ENCODE assay signal across 13 cellular contexts in the genomic region with DNA sequence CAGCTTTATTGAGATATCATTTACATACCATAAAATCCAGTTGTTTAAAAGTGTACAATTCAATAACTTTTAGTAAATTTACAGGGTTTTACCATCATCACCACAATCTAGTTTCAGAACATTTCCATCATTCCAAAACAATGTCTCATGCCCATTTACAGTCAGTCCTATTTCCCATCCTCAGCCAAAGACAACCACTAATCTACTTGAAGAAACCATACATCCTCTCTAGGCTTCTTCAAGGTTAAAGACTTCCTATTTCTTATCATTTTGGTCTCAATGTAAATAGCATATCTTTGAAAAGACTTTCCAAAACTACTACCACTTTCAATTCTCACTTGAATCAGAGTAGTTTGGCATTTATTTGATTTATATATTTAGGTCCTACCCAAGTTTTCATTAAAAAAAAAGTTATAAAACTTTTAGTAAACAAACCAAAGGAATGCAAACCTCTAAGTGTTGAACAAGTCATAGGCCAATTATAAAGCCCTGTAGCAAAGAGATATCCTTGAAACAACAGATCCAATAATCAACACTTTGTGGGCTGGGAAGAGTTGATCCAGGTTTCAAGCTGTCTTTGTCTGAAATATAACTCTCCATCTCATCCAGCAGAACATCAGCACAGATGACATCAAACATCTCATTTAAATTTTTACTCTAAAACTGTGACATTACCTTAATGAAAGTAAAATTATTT.
DNase-seq lines count a peak whose midpoint lies in the region; ATAC-seq and TF ChIP-seq lines count a peak whose summit lies in the region.
"Had no signal": no experiment of that assay in that cellular context is flagged by ENCODE, and none has a peak within 500 bp of the region (broad histone marks: within the 10 kb centered on the region; RNA-seq: fewer than 3 reads in every experiment).

No MANE protein-coding gene starts in this region.

- no peaks in the 10 kb centered on the region for H3K79me2 ChIP-seq in fibroblast of lung (ENCODE audit: control insufficient read depth, insufficient read depth, low read length)

- intact Hi-C loops in natural killer cell (cut with micrococcal nuclease), result no loop called here
- intact Hi-C loops in left lung (cut with DNase I), result no loop called here

- H3K27ac Mint-ChIP-seq in natural killer cell treated with Interleukin-12 subunit alpha and Interleukin-12 subunit beta and Interleukin-15 and Interleukin-18, amount 100 ng/mL, for 72 hours, result peak overlapping the region in 1 of 2 donors; percentile 27
- no peak overlapping the region for H3K27ac Mint-ChIP-seq in natural killer cell
- peak overlapping the region; percentile 9 for H3K27ac Mint-ChIP-seq in T-helper 1 cell treated with Interleukin-12 subunit alpha and Interleukin-12 subunit beta and Interleukin-4 antibody, amounts not matched to agents 30 μg/mL and 1 μg/mL, for 36 hours
- H3K27ac Mint-ChIP-seq: neural progenitor cell had no signal

- no peaks in the 10 kb centered on the region for H3K27me3 Mint-ChIP-seq in natural killer cell treated with Interleukin-12 subunit alpha and Interleukin-12 subunit beta and Interleukin-15 and Interleukin-18, amount 100 ng/mL, for 72 hours
- no peaks in the 10 kb centered on the region for H3K27me3 Mint-ChIP-seq in natural killer cell (ENCODE audit: low read depth in 2 of 2)
- H3K27me3 Mint-ChIP-seq in T-helper 1 cell treated with Interleukin-12 subunit alpha and Interleukin-12 subunit beta and Interleukin-4 antibody, amounts not matched to agents 30 μg/mL and 1 μg/mL, for 36 hours (ENCODE audit: low read depth), result no peaks in the 10 kb centered on the region

- H3K4me1 ChIP-seq in fibroblast of lung (ENCODE audit: control insufficient read depth, extremely low read depth, insufficient read depth, low read length) (peaks cover 2% of the 10 kb centered on the region), left lung (no peaks in the 10 kb centered on the region)

- H3K36me3 ChIP-seq in fibroblast of lung (ENCODE audit: control insufficient read depth, insufficient read depth, low read length), result no peaks in the 10 kb centered on the region
- no peaks in the 10 kb centered on the region for H3K36me3 ChIP-seq in left lung
- H3K36me3 ChIP-seq: neural progenitor cell had no signal

- H3K9ac ChIP-seq in fibroblast of lung (ENCODE audit: insufficient read depth, low read length), result no peak overlapping the region
- H3K9ac ChIP-seq: neural progenitor cell had no signal

- H3K4me2 ChIP-seq in fibroblast of lung (ENCODE audit: extremely low read depth, insufficient read depth, low read length), result peak overlapping the region; percentile 32
- H3K4me2 ChIP-seq: neural progenitor cell had no signal

- no peak for DNase-seq in natural killer cell treated with Interleukin-12 subunit alpha and Interleukin-12 subunit beta and Interleukin-15 and Interleukin-18, amount 100 ng/mL, for 72 hours (ENCODE audit: low spot score)
- DNase-seq in natural killer cell (no peak), fibroblast of lung (ENCODE audit: low read depth in 2 of 2) (peak; percentile 63 to 89), stromal cell of bone marrow (ENCODE audit: low read depth) (peak; percentile 41), activated gamma-delta T cell (lab: John Stamatoyannopoulos, UW) (no peak), left lung (no peak)
- DNase-seq: effector CD4-positive, alpha-beta T cell; NCI-H446 treated with DMSO at 0.1 percent for 48 hours; substantia nigra had no signal

- no peaks in the 10 kb centered on the region for H3K9me3 Mint-ChIP-seq in natural killer cell treated with Interleukin-12 subunit alpha and Interleukin-12 subunit beta and Interleukin-15 and Interleukin-18, amount 100 ng/mL, for 72 hours
- no peaks in the 10 kb centered on the region for H3K9me3 Mint-ChIP-seq in natural killer cell
- H3K9me3 Mint-ChIP-seq in T-helper 1 cell treated with Interleukin-12 subunit alpha and Interleukin-12 subunit beta and Interleukin-4 antibody, amounts not matched to agents 30 μg/mL and 1 μg/mL, for 36 hours, result no peaks in the 10 kb centered on the region
- H3K9me3 Mint-ChIP-seq: neural progenitor cell had no signal

- no peak for ATAC-seq in natural killer cell treated with Interleukin-12 subunit alpha and Interleukin-12 subunit beta and Interleukin-15 and Interleukin-18, amount 100 ng/mL, for 72 hours
- ATAC-seq in natural killer cell (no peak), GM18517 (IDR thresholded peaks at IDR 0.05; ENCODE audit: unreplicated experiment) (no peak), left lung (no peak)

- no peak overlapping the region for H3K4me3 ChIP-seq in fibroblast of lung (replicated peaks in 1 of 4; ENCODE audit: control extremely low read depth in 1 of 4, insufficient read depth in 1 of 4, low read depth in 3 of 4, low read length in 4 of 4)
- H3K4me3 ChIP-seq in left lung, result no peak overlapping the region
- H3K4me3 ChIP-seq: neural progenitor cell had no signal

- H3K36me3 Mint-ChIP-seq in natural killer cell treated with Interleukin-12 subunit alpha and Interleukin-12 subunit beta and Interleukin-15 and Interleukin-18, amount 100 ng/mL, for 72 hours, result no peaks in the 10 kb centered on the region
- H3K36me3 Mint-ChIP-seq in natural killer cell, result no peaks in the 10 kb centered on the region
- H3K36me3 Mint-ChIP-seq in T-helper 1 cell treated with Interleukin-12 subunit alpha and Interleukin-12 subunit beta and Interleukin-4 antibody, amounts not matched to agents 30 μg/mL and 1 μg/mL, for 36 hours (ENCODE audit: low read depth), result peaks cover 2% of the 10 kb centered on the region
- H3K36me3 Mint-ChIP-seq: neural progenitor cell had no signal

- H3K27me3 ChIP-seq in fibroblast of lung (ENCODE audit: control insufficient read depth, insufficient read depth, low read length), result no peaks in the 10 kb centered on the region
- H3K27me3 ChIP-seq in left lung, result no peaks in the 10 kb centered on the region
- H3K27me3 ChIP-seq: neural progenitor cell had no signal

- no peak overlapping the region for H2AFZ ChIP-seq in fibroblast of lung (ENCODE audit: low read length)
- H2AFZ ChIP-seq: neural progenitor cell had no signal

- H3K9me3 ChIP-seq in fibroblast of lung (ENCODE audit: control insufficient read depth, insufficient read depth, low read depth, low read length), result no peaks in the 10 kb centered on the region
- no peaks in the 10 kb centered on the region for H3K9me3 ChIP-seq in left lung

- no peak overlapping the region for H3K27ac ChIP-seq in fibroblast of lung (ENCODE audit: insufficient read depth, low read length)
- no peak overlapping the region for H3K27ac ChIP-seq in left lung
- H3K27ac ChIP-seq: C4-2B, neural progenitor cell had no signal

- peaks cover 11 to 16% of the 10 kb centered on the region in 2 donors for H3K4me1 Mint-ChIP-seq in natural killer cell treated with Interleukin-12 subunit alpha and Interleukin-12 subunit beta and Interleukin-15 and Interleukin-18, amount 100 ng/mL, for 72 hours (ENCODE audit: low read depth in 2 of 2)
- H3K4me1 Mint-ChIP-seq in natural killer cell, result peaks cover 7 to 13% of the 10 kb centered on the region in 2 donors
- peaks cover 20% of the 10 kb centered on the region for H3K4me1 Mint-ChIP-seq in T-helper 1 cell treated with Interleukin-12 subunit alpha and Interleukin-12 subunit beta and Interleukin-4 antibody, amounts not matched to agents 30 μg/mL and 1 μg/mL, for 36 hours (ENCODE audit: low read depth)
- H3K4me1 Mint-ChIP-seq: neural progenitor cell had no signal

- H4K20me1 ChIP-seq in fibroblast of lung (ENCODE audit: control insufficient read depth, extremely low read depth, insufficient read depth, low read length), result no peaks in the 10 kb centered on the region

- no peak for TF ChIP-seq CTCF in natural killer cell (IDR thresholded peaks at IDR 0.05)
- no peak for TF ChIP-seq CTCF in fibroblast of lung (conservative IDR thresholded peaks at IDR 0.05 in 1 of 2, IDR thresholded peaks at IDR 0.05 in 1 of 2; ENCODE audit: low read depth in 1 of 2, low read length in 2 of 2)
- TF ChIP-seq CTCF in left lung (IDR thresholded peaks at IDR 0.05), result no peak

- H3K4me3 Mint-ChIP-seq in natural killer cell treated with Interleukin-12 subunit alpha and Interleukin-12 subunit beta and Interleukin-15 and Interleukin-18, amount 100 ng/mL, for 72 hours, result peak overlapping the region; percentile 13
- H3K4me3 Mint-ChIP-seq in natural killer cell, result no peak overlapping the region
- H3K4me3 Mint-ChIP-seq in T-helper 1 cell treated with Interleukin-12 subunit alpha and Interleukin-12 subunit beta and Interleukin-4 antibody, amounts not matched to agents 30 μg/mL and 1 μg/mL, for 36 hours, result peak overlapping the region; percentile 2
- H3K4me3 Mint-ChIP-seq: neural progenitor cell had no signal

Comparison
In these comparisons a context has a peak if more than half of its experiments do, and no peak if none do; other contexts are left out.
1. DNase-seq: peak in fibroblast of lung (2 of 2) and stromal cell of bone marrow (single experiment); none in natural killer cell treated with Interleukin-12 subunit alpha and Interleukin-12 subunit beta and Interleukin-15 and Interleukin-18, amount 100 ng/mL, for 72 hours (single experiment), natural killer cell (single experiment), activated gamma-delta T cell (single experiment) and left lung (0 of 2).